ENCODE assay signal across 4 cellular contexts in the genomic region with DNA sequence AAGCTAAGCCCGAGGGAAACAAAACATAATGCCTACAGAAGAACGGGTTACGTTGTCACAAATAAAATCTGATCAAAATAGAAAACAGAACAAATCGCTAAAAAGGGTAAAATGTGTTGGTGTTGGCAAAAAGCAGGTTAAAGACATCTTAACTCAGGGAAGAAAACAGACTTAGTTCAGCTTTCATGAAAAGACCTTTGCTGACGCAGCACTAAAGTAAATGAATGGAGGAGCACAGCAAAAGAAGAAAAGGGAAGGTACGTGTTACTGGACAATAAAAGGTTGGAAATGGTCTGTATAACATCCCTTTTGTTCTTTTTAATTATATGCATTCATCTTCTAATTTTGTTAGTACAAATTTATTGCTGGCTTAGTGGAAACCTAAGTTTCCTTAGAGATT.
TF ChIP-seq lines count a peak whose summit lies in the region.

No MANE protein-coding gene starts in this region.

TF ChIP-seq in GM23338, 12 proteins besides CTCF, POLR2A, EP300 and RAD21 (continues in another document):
- TF ChIP-seq NANOG (IDR thresholded peaks at IDR 0.05; ENCODE audit: borderline replicate concordance): no peak

TF ChIP-seq in IMR-90, 13 proteins besides CTCF, POLR2A, EP300 and RAD21:
- TF ChIP-seq SMC3 (IDR thresholded peaks at IDR 0.05; ENCODE audit: low read depth, low read length) (no peak), MAFK (IDR thresholded peaks at IDR 0.05; ENCODE audit: low read depth, low read length) (peak; percentile 79), CEBPB (IDR thresholded peaks at IDR 0.05; ENCODE audit: low read depth, low read length) (no peak)

TF ChIP-seq in K562, 482 proteins besides CTCF, POLR2A, EP300 and RAD21:
- 0 out of 2 replicates have a peak, but pooled peaks have one; percentile 18 for TF ChIP-seq MAFK (IDR thresholded peaks at IDR 0.05; ENCODE audit: low read length)
- TF ChIP-seq, protein P1, sequence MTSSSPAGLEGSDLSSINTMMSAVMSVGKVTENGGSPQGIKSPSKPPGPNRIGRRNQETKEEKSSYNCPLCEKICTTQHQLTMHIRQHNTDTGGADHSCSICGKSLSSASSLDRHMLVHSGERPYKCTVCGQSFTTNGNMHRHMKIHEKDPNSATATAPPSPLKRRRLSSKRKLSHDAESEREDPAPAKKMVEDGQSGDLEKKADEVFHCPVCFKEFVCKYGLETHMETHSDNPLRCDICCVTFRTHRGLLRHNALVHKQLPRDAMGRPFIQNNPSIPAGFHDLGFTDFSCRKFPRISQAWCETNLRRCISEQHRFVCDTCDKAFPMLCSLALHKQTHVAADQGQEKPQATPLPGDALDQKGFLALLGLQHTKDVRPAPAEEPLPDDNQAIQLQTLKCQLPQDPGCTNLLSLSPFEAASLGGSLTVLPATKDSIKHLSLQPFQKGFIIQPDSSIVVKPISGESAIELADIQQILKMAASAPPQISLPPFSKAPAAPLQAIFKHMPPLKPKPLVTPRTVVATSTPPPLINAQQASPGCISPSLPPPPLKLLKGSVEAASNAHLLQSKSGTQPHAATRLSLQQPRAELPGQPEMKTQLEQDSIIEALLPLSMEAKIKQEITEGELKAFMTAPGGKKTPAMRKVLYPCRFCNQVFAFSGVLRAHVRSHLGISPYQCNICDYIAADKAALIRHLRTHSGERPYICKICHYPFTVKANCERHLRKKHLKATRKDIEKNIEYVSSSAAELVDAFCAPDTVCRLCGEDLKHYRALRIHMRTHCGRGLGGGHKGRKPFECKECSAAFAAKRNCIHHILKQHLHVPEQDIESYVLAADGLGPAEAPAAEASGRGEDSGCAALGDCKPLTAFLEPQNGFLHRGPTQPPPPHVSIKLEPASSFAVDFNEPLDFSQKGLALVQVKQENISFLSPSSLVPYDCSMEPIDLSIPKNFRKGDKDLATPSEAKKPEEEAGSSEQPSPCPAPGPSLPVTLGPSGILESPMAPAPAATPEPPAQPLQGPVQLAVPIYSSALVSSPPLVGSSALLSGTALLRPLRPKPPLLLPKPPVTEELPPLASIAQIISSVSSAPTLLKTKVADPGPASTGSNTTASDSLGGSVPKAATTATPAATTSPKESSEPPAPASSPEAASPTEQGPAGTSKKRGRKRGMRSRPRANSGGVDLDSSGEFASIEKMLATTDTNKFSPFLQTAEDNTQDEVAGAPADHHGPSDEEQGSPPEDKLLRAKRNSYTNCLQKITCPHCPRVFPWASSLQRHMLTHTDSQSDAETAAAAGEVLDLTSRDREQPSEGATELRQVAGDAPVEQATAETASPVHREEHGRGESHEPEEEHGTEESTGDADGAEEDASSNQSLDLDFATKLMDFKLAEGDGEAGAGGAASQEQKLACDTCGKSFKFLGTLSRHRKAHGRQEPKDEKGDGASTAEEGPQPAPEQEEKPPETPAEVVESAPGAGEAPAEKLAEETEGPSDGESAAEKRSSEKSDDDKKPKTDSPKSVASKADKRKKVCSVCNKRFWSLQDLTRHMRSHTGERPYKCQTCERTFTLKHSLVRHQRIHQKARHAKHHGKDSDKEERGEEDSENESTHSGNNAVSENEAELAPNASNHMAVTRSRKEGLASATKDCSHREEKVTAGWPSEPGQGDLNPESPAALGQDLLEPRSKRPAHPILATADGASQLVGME (CRISPR knock-in tag; IDR thresholded peaks at IDR 0.05): no peak
TF ChIP-seq in K562: peak in this region for 1.

TF ChIP-seq in SK-N-SH, 30 proteins besides CTCF, POLR2A, EP300 and RAD21:
- TF ChIP-seq RFX5 (IDR thresholded peaks at IDR 0.05; ENCODE audit: low read length) (no peak), YY1 (IDR thresholded peaks at IDR 0.05; ENCODE audit: low read depth) (no peak), GABPA (IDR thresholded peaks at IDR 0.05; ENCODE audit: low read depth) (no peak), REST (IDR thresholded peaks at IDR 0.05; ENCODE audit: low read depth, low read length) (no peak), SIN3A (IDR thresholded peaks at IDR 0.05; ENCODE audit: borderline replicate concordance, low read depth, low read length) (no peak), FOXM1 (IDR thresholded peaks at IDR 0.05; ENCODE audit: low read depth) (no peak), GATA2 (CRISPR knock-in tag; IDR thresholded peaks at IDR 0.05) (no peak), EZH2phosphoT487 (IDR thresholded peaks at IDR 0.05; ENCODE audit: borderline replicate concordance, low read depth) (no peak), JUND (IDR thresholded peaks at IDR 0.05) (no peak), FOSL2 (IDR thresholded peaks at IDR 0.05; ENCODE audit: borderline replicate concordance, low read depth) (no peak), CHD2 (IDR thresholded peaks at IDR 0.05; ENCODE audit: low read length, partially characterized antibody) (no peak), TAF1 (IDR thresholded peaks at IDR 0.05; ENCODE audit: borderline replicate concordance, low read depth, low read length) (no peak), SMC3 (IDR thresholded peaks at IDR 0.05; ENCODE audit: low read depth, low read length) (no peak), TCF12 (IDR thresholded peaks at IDR 0.05) (no peak), POLR2AphosphoS5 (IDR thresholded peaks at IDR 0.05; ENCODE audit: low read depth, low read length) (no peak), FOXJ3 (CRISPR knock-in tag; IDR thresholded peaks at IDR 0.05) (no peak)
